Comparison of ENCODE assay signal across 8 cellular contexts in the genomic region with DNA sequence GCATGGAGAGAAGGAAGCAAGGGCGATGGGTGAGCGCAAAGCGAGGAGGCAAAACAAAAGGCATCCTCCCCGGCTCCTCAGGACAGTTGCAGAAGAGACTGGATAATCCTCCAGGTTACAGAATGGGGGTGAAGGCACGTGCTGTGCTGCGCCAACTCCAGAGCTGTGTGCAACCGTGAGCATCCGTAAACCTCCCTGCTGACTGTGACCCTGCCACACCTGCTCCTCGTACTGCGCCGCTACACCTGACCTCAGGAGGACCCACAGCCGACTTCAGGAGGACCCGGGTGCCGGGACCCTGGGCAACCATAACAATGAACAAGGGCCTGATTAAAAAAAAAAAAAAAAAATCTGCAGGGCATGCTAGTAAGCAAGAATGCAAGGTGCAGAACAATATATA.
"Had no signal": no experiment of that assay in that cellular context is flagged by ENCODE, and none has a peak within 500 bp of the region (broad histone marks: within the 10 kb centered on the region; RNA-seq: fewer than 3 reads in every experiment).

No MANE protein-coding gene starts in this region.

- H3K27ac Mint-ChIP-seq: GM23338, H9, HFFc6 had no signal

- DNase-seq: GM23248, GOT3, H7, H9, HCEC 1CT, HFFc6 had no signal

- H3K4me3 Mint-ChIP-seq: GM23338, H9, HFFc6 had no signal

- ATAC-seq: GM23338, HCT116 had no signal

- H3K9me3 Mint-ChIP-seq: GM23338, H9, HFFc6 had no signal
